20 cellular contexts compared by ENCODE assay signal in the genomic region with DNA sequence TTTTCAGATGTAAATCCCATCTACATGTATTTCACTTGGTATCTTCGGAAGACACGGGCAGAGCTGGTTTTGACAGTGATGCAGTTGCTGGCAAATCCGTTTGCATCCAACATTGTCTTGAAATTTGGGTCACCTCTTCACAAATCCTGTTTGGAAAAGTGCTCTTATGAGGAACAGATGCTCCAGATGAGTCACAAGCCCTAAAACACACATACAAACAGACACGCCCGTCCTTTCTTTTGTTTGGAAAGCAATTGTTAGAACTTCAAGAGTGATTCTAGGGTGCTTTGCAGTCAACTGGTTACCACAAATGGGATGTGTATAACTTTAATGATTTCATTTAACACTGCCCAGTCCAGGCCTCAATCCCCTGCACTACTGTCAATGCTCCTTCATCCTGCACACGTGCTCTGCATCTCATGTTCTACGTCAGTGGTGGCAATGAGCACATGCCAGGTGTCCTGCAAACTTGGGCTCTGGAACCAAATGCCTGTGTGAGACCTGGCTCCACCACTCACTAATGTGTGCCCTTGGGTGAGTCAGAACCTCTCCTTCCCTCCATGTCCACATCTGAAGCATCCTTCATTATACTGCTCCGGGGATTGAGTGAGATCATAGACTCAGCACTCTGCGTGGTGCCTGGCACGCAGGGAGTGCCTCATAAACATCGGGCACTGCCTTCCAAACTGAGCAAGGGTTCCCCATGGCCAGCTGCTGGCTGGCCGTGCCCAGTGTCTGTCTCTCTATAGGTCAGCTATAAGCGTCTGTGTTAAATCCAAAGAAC. TPM values are rescaled to one million over a fixed set of nuclear protein-coding genes. Genes with fewer than 3 reads are reported as not detected.
A peak's percentile ranks its signal among the peaks of the same experiment; 100 is the strongest.
DNase-seq lines count a peak whose midpoint lies in the region; ATAC-seq and TF ChIP-seq lines count a peak whose summit lies in the region.
"Had no signal": no experiment of that assay in that cellular context is flagged by ENCODE, and none has a peak within 500 bp of the region (broad histone marks: within the 10 kb centered on the region; RNA-seq: fewer than 3 reads in every experiment).

No MANE protein-coding gene starts in this region.

- peaks cover 8 to 95% (median 60%) of the 10 kb centered on the region in 45 donors for H3K27me3 ChIP-seq in dorsolateral prefrontal cortex

- H3K4me3 ChIP-seq in AG10803 (ENCODE audit: low read length) = no peak overlapping the region
- H3K4me3 ChIP-seq in dorsolateral prefrontal cortex = peak overlapping the region in 12 of 59 donors; percentile 10 to 42 (median 24)

- no peak for TF ChIP-seq CTCF in AG10803 (conservative IDR thresholded peaks at IDR 0.05; ENCODE audit: low read length)
- no peak for TF ChIP-seq CTCF in HFFc6 (IDR thresholded peaks at IDR 0.05)
- TF ChIP-seq CTCF in dorsolateral prefrontal cortex (IDR thresholded peaks at IDR 0.05 in 54 of 56, conservative IDR thresholded peaks at IDR 0.05 in 2 of 56; ENCODE audit: low read depth in 1 of 56, partially characterized antibody in 56 of 56) = no peak
- no peak for TF ChIP-seq CTCF in neural crest cell (conservative IDR thresholded peaks at IDR 0.05)

- no peak for ATAC-seq in GM21619 (IDR thresholded peaks at IDR 0.05; ENCODE audit: unreplicated experiment)
- no peak for ATAC-seq in GM18520 (IDR thresholded peaks at IDR 0.05; ENCODE audit: unreplicated experiment)
- ATAC-seq: esophagus mucosa; left colon; Panc1; stimulated activated naive B cell treated with anti-CD40 and anti-IgM and Interleukin-4, amounts not matched to agents 10 μg/mL and 1 μg/mL and 100 μg/mL, for 72 hours had no signal

- peaks cover 11% of the 10 kb centered on the region for H3K4me1 Mint-ChIP-seq in HFFc6 (ENCODE audit: low read depth)
- peaks cover 29% of the 10 kb centered on the region for H3K4me1 Mint-ChIP-seq in neural crest cell
- H3K4me1 Mint-ChIP-seq: activated B cell treated with CpG ODN at 0.5 μM for 24 hours had no signal

- H3K4me3 Mint-ChIP-seq in HFFc6 = no peak overlapping the region
- H3K4me3 Mint-ChIP-seq in neural crest cell = peak overlapping the region; percentile 13
- H3K4me3 Mint-ChIP-seq: activated B cell treated with CpG ODN at 0.5 μM for 24 hours; dendritic cell treated with granulocyte-macrophage colony-stimulating factor and Interleukin-4, amounts not matched to agents 40 ng/mL and 50 ng/mL, for 4 days; stimulated activated naive B cell treated with anti-CD40 and anti-IgM and Interleukin-4, amounts not matched to agents 10 μg/mL and 1 μg/mL and 100 μg/mL, for 72 hours had no signal

- in situ Hi-C loops in G401 (cut with HindIII; ENCODE audit: low sequenced_read_pairs) = no loop called here

- peaks cover 5% of the 10 kb centered on the region for H3K9me3 Mint-ChIP-seq in HFFc6
- no peaks in the 10 kb centered on the region for H3K9me3 Mint-ChIP-seq in neural crest cell
- H3K9me3 Mint-ChIP-seq: activated B cell treated with CpG ODN at 0.5 μM for 24 hours; dendritic cell treated with granulocyte-macrophage colony-stimulating factor and Interleukin-4, amounts not matched to agents 40 ng/mL and 50 ng/mL, for 4 days; stimulated activated naive B cell treated with anti-CD40 and anti-IgM and Interleukin-4, amounts not matched to agents 10 μg/mL and 1 μg/mL and 100 μg/mL, for 72 hours had no signal

- intact Hi-C loops in dorsolateral prefrontal cortex (cut with DNase I) = loop anchor here in 1 of 2 donors (2.0 kb wide), 1 partner anchor 40 kb away; no protein-coding TSS in a partner anchor

- H3K27ac Mint-ChIP-seq in HFFc6 = no peak overlapping the region
- H3K27ac Mint-ChIP-seq in neural crest cell (ENCODE audit: unreplicated experiment) = peak overlapping the region; percentile 30
- H3K27ac Mint-ChIP-seq: activated B cell treated with CpG ODN at 0.5 μM for 24 hours; dendritic cell treated with granulocyte-macrophage colony-stimulating factor and Interleukin-4, amounts not matched to agents 40 ng/mL and 50 ng/mL, for 4 days; stimulated activated naive B cell treated with anti-CD40 and anti-IgM and Interleukin-4, amounts not matched to agents 10 μg/mL and 1 μg/mL and 100 μg/mL, for 72 hours had no signal

- DNase-seq in AG10803 (ENCODE audit: low read depth) (peak; percentile 44), HFFc6 (peak; percentile 8), dorsolateral prefrontal cortex (peak in 1 of 10 donors; percentile 39), neural crest cell (ENCODE audit: low read depth, low spot score) (no peak), NCI-H2081 treated with DMSO at 0.1 percent for 48 hours (lab: John Stamatoyannopoulos, UW) (no peak), G401 (ENCODE audit: low spot score) (no peak)
- DNase-seq: activated B cell treated with CpG ODN at 0.5 μM for 24 hours; activated effector memory CD4-positive, alpha-beta T cell treated with Interleukin-2 at 50 U/mL for 16 hours; NCI-H187; NCI-H526; stimulated activated naive B cell treated with anti-CD40 and anti-IgM and Interleukin-4, amounts not matched to agents 10 μg/mL and 1 μg/mL and 100 μg/mL, for 72 hours; T-helper 1 cell had no signal

- H3K27me3 Mint-ChIP-seq in HFFc6 (ENCODE audit: insufficient read depth) = peaks cover 77% of the 10 kb centered on the region
- H3K27me3 Mint-ChIP-seq in neural crest cell (ENCODE audit: low read depth) = peaks cover 100% of the 10 kb centered on the region

- H3K36me3 Mint-ChIP-seq in HFFc6 (ENCODE audit: low read depth) (0 out of 2 replicates have a peak, but pooled peaks cover 6% of the 10 kb centered on the region), neural crest cell (ENCODE audit: low read depth) (no peaks in the 10 kb centered on the region)
- H3K36me3 Mint-ChIP-seq: stimulated activated naive B cell treated with anti-CD40 and anti-IgM and Interleukin-4, amounts not matched to agents 10 μg/mL and 1 μg/mL and 100 μg/mL, for 72 hours had no signal

- H3K27ac ChIP-seq in dorsolateral prefrontal cortex = peak overlapping the region; percentile 9 to 97 (median 87)
- H3K27ac ChIP-seq: parathyroid adenoma had no signal

RNA-seq across cellular contexts. Expression of a gene that starts 19.3 kb away (rescaled TPM):
- 10 to 100 TPM; 12.5 to 20.5 (median 17.9) TPM for total RNA-seq in HFFc6 (2021; fragmentation: NEBNext Ultra II Directional; extraction: Animal tissue kit (Norgen Biotek cat#: 25700))
- total RNA-seq in dorsolateral prefrontal cortex = 1 to 10 TPM in 118 of 120 experiments, under 1 TPM in 2; 0.96 to 6.6 (median 2.5) TPM
- total RNA-seq in neural crest cell = not detected in 2 replicates
- total RNA-seq in G401 (2014; rRNA removed; shearing (Covaris generic)) = 0.06 TPM in 1 of 2 replicates, not detected in the other
- total RNA-seq: activated B cell treated with CpG ODN at 0.5 μM for 24 hours, HT-29 had no signal

Comparison
In these comparisons a context has a peak if more than half of its experiments do, and no peak if none do; other contexts are left out.
1. DNase-seq: peak in AG10803 (single experiment) and HFFc6 (single experiment); none in neural crest cell (single experiment), NCI-H2081 treated with DMSO at 0.1 percent for 48 hours (single experiment) and G401 (single experiment).